ENCODE assay signal across 14 cellular contexts in genomic region chr22:45320326-45320976, GRCh38. TPM values are rescaled to one million over a fixed set of nuclear protein-coding genes. Genes with fewer than 3 reads are reported as not detected.
DNase-seq lines count a peak whose midpoint lies in the region; ATAC-seq and TF ChIP-seq lines count a peak whose summit lies in the region.
"Had no signal": no experiment of that assay in that cellular context is flagged by ENCODE, and none has a peak within 500 bp of the region (broad histone marks: within the 10 kb centered on the region; RNA-seq: fewer than 3 reads in every experiment).

No MANE protein-coding gene starts in this region.

- no peaks in the 10 kb centered on the region for H3K9me3 ChIP-seq in left lung
- no peaks in the 10 kb centered on the region for H3K9me3 ChIP-seq in stomach smooth muscle (ENCODE audit: control insufficient read depth in 2 of 2, low read length in 2 of 2)

- H3K27me3 ChIP-seq in left lung: no peaks in the 10 kb centered on the region
- no peaks in the 10 kb centered on the region for H3K27me3 ChIP-seq in stomach smooth muscle (ENCODE audit: control insufficient read depth in 1 of 2, insufficient read depth in 2 of 2, low read length in 2 of 2)

- H3K9me3 Mint-ChIP-seq in activated CD4-positive, alpha-beta T cell treated with anti-CD3 and anti-CD28 coated beads, Interleukin-2, amount 10 ng/mL, durations not matched to agents 7 days and 5 days: no peaks in the 10 kb centered on the region
- no peaks in the 10 kb centered on the region for H3K9me3 Mint-ChIP-seq in activated T-helper 2 cell treated with anti-CD3 and anti-CD28 coated beads, Interferon-gamma antibody, Interleukin-2, Interleukin-4, amounts not matched to agents 10 μg/mL and 5 μg/mL and 100 μg/mL, durations not matched to agents 14 hours and 24 hours and 36 hours
- H3K9me3 Mint-ChIP-seq: neural crest cell had no signal

- H3K27ac Mint-ChIP-seq in activated CD4-positive, alpha-beta T cell treated with anti-CD3 and anti-CD28 coated beads, Interleukin-2, amount 10 ng/mL, durations not matched to agents 7 days and 5 days: peak overlapping the region; percentile 98
- peak overlapping the region; percentile 95 for H3K27ac Mint-ChIP-seq in activated T-helper 2 cell treated with anti-CD3 and anti-CD28 coated beads, Interferon-gamma antibody, Interleukin-2, Interleukin-4, amounts not matched to agents 10 μg/mL and 5 μg/mL and 100 μg/mL, durations not matched to agents 14 hours and 24 hours and 36 hours

- intact Hi-C loops in activated T-helper 2 cell treated with anti-CD3 and anti-CD28 coated beads, Interferon-gamma antibody, Interleukin-2, Interleukin-4, amounts not matched to agents 10 μg/mL and 5 μg/mL and 100 μg/mL, durations not matched to agents 14 hours and 24 hours and 36 hours (cut with micrococcal nuclease): no loop called here
- intact Hi-C loops in left lung (cut with DNase I): no loop called here

- DNase-seq in activated CD4-positive, alpha-beta T cell treated with anti-CD3 and anti-CD28 coated beads, Interleukin-2, amount 10 ng/mL, durations not matched to agents 7 days and 5 days: no peak
- no peak for DNase-seq in activated CD4-positive, alpha-beta T cell treated with anti-CD3 and anti-CD28 coated beads, Interleukin-2, amount 50 U/mL, for 48 hours
- no peak for DNase-seq in activated T-helper 2 cell treated with anti-CD3 and anti-CD28 coated beads, Interferon-gamma antibody, Interleukin-2, Interleukin-4, amounts not matched to agents 10 μg/mL and 5 μg/mL and 100 μg/mL, durations not matched to agents 14 hours and 24 hours and 36 hours (ENCODE audit: low spot score)
- no peak for DNase-seq in left lung
- DNase-seq in UCSD-AML1 (lab: John Stamatoyannopoulos, UW; ENCODE audit: unreplicated experiment): no peak
- no peak for DNase-seq in stimulated activated CD4-positive, alpha-beta T cell treated with anti-CD3 and anti-CD28 coated beads, Interleukin-2, amount 100 ng/mL, for 48 hours
- DNase-seq: effector CD4-positive, alpha-beta T cell; NCI-H1930; stimulated activated CD4-positive, alpha-beta T cell treated with anti-CD3 and anti-CD28 coated beads, Interleukin-4, amount 100 ng/mL, for 1 hour had no signal

- H3K27ac ChIP-seq in left lung (peak overlapping the region in 1 of 2 donors; percentile 83), stomach smooth muscle (ENCODE audit: low read length) (peak overlapping the region; percentile 97)

- no peaks in the 10 kb centered on the region for H3K27me3 Mint-ChIP-seq in activated CD4-positive, alpha-beta T cell treated with anti-CD3 and anti-CD28 coated beads, Interleukin-2, amount 10 ng/mL, durations not matched to agents 7 days and 5 days
- H3K27me3 Mint-ChIP-seq in activated T-helper 2 cell treated with anti-CD3 and anti-CD28 coated beads, Interferon-gamma antibody, Interleukin-2, Interleukin-4, amounts not matched to agents 10 μg/mL and 5 μg/mL and 100 μg/mL, durations not matched to agents 14 hours and 24 hours and 36 hours (ENCODE audit: low read depth): no peaks in the 10 kb centered on the region

- ATAC-seq in left lung (peak; percentile 20), HG03095 (IDR thresholded peaks at IDR 0.05; ENCODE audit: unreplicated experiment) (no peak)

- peak overlapping the region; percentile 77 for H3K4me3 Mint-ChIP-seq in activated CD4-positive, alpha-beta T cell treated with anti-CD3 and anti-CD28 coated beads, Interleukin-2, amount 10 ng/mL, durations not matched to agents 7 days and 5 days
- peak overlapping the region; percentile 73 for H3K4me3 Mint-ChIP-seq in activated T-helper 2 cell treated with anti-CD3 and anti-CD28 coated beads, Interferon-gamma antibody, Interleukin-2, Interleukin-4, amounts not matched to agents 10 μg/mL and 5 μg/mL and 100 μg/mL, durations not matched to agents 14 hours and 24 hours and 36 hours (ENCODE audit: low read depth)
- H3K4me3 Mint-ChIP-seq: neural crest cell had no signal

- TF ChIP-seq CTCF in left lung (IDR thresholded peaks at IDR 0.05): no peak

- H3K4me1 Mint-ChIP-seq in activated CD4-positive, alpha-beta T cell treated with anti-CD3 and anti-CD28 coated beads, Interleukin-2, amount 10 ng/mL, durations not matched to agents 7 days and 5 days: peaks cover 85% of the 10 kb centered on the region
- peaks cover 62% of the 10 kb centered on the region for H3K4me1 Mint-ChIP-seq in activated T-helper 2 cell treated with anti-CD3 and anti-CD28 coated beads, Interferon-gamma antibody, Interleukin-2, Interleukin-4, amounts not matched to agents 10 μg/mL and 5 μg/mL and 100 μg/mL, durations not matched to agents 14 hours and 24 hours and 36 hours (ENCODE audit: low read depth)

- peak overlapping the region; percentile 58 to 65 for H3K9ac ChIP-seq in stomach smooth muscle (ENCODE audit: low read length in 2 of 2)

- H3K36me3 ChIP-seq in left lung: peaks cover 0 to 26% of the 10 kb centered on the region in 2 donors
- peaks cover 22 to 28% of the 10 kb centered on the region in 2 donors for H3K36me3 ChIP-seq in stomach smooth muscle (ENCODE audit: control insufficient read depth in 2 of 2, insufficient read depth in 2 of 2, low read length in 2 of 2)

- H3K4me1 ChIP-seq in left lung (peaks cover 6 to 42% of the 10 kb centered on the region in 2 donors), stomach smooth muscle (ENCODE audit: control insufficient read depth, insufficient read depth, low read length) (peaks cover 30% of the 10 kb centered on the region)

- CTCF ChIA-PET in activated CD4-positive, alpha-beta T cell treated with anti-CD3 and anti-CD28 coated beads, Interleukin-2, amount 10 ng/mL, durations not matched to agents 7 days and 5 days (lab: Charles Lee): no interaction called here

- POLR2A ChIA-PET in activated CD4-positive, alpha-beta T cell treated with anti-CD3 and anti-CD28 coated beads, Interleukin-2, amount 10 ng/mL, durations not matched to agents 7 days and 5 days (lab: Charles Lee): no interaction called here

- H3K4me3 ChIP-seq in left lung: no peak overlapping the region
- H3K4me3 ChIP-seq in stomach smooth muscle (ENCODE audit: low read length in 2 of 2): no peak overlapping the region

- peaks cover 43% of the 10 kb centered on the region for H3K36me3 Mint-ChIP-seq in activated CD4-positive, alpha-beta T cell treated with anti-CD3 and anti-CD28 coated beads, Interleukin-2, amount 10 ng/mL, durations not matched to agents 7 days and 5 days (ENCODE audit: low read depth)
- peaks cover 39% of the 10 kb centered on the region for H3K36me3 Mint-ChIP-seq in activated T-helper 2 cell treated with anti-CD3 and anti-CD28 coated beads, Interferon-gamma antibody, Interleukin-2, Interleukin-4, amounts not matched to agents 10 μg/mL and 5 μg/mL and 100 μg/mL, durations not matched to agents 14 hours and 24 hours and 36 hours (ENCODE audit: low read depth)

RNA-seq across cellular contexts. Expression of gene FAM118A, which starts 10.7 kb away (rescaled TPM):
- 10 to 100 TPM; 35.6 to 37.0 TPM for total RNA-seq in activated CD4-positive, alpha-beta T cell treated with anti-CD3 and anti-CD28 coated beads, Interleukin-2, amount 10 ng/mL, durations not matched to agents 7 days and 5 days
- total RNA-seq in activated T-helper 2 cell treated with anti-CD3 and anti-CD28 coated beads, Interferon-gamma antibody, Interleukin-2, Interleukin-4, amounts not matched to agents 10 μg/mL and 5 μg/mL and 100 μg/mL, durations not matched to agents 14 hours and 24 hours and 36 hours: 30.7 and 37.5 TPM in 2 replicates
- 10 to 100 TPM; 23.9 to 31.8 TPM for total RNA-seq in left lung

RNA-seq across cellular contexts. Expression of gene UPK3A, which starts 35.7 kb away (rescaled TPM):
- total RNA-seq in activated CD4-positive, alpha-beta T cell treated with anti-CD3 and anti-CD28 coated beads, Interleukin-2, amount 10 ng/mL, durations not matched to agents 7 days and 5 days: not detected
- not detected in 2 replicates for total RNA-seq in activated T-helper 2 cell treated with anti-CD3 and anti-CD28 coated beads, Interferon-gamma antibody, Interleukin-2, Interleukin-4, amounts not matched to agents 10 μg/mL and 5 μg/mL and 100 μg/mL, durations not matched to agents 14 hours and 24 hours and 36 hours
- not detected for total RNA-seq in left lung
- total RNA-seq: A172, neural crest cell, OCI-LY7 had no signal
